25 cellular contexts compared by ENCODE assay signal in the genomic region with DNA sequence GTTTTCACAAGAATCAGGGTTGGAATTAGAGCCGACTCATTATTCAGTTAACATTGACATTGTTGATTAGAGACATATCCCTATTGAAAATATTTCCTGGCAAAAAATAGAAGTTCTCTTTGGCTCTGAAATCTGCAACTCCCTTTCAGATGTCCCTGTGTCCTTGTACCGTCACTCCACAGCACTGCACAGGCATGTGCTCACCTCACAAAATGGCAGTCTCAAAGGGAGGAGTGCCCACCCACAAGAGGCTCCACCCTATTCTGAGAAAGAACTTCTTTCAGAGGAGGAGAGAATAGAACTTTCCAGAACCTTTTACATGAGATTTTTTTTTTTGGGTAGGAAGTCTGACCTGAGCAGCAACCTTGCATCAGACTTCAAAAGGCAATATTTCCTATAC.
DNase-seq lines count a peak whose midpoint lies in the region; ATAC-seq, FAIRE-seq and TF ChIP-seq lines count a peak whose summit lies in the region.
"Had no signal": no experiment of that assay in that cellular context is flagged by ENCODE, and none has a peak within 500 bp of the region (broad histone marks: within the 10 kb centered on the region; RNA-seq: fewer than 3 reads in every experiment).

No MANE protein-coding gene starts in this region.

- H3K14ac ChIP-seq in H9 (ENCODE audit: insufficient read depth, low read length) (no peak overlapping the region), H1 (ENCODE audit: insufficient read length) (no peak overlapping the region)

- ATAC-seq in GM21447 (IDR thresholded peaks at IDR 0.05; ENCODE audit: unreplicated experiment) = no peak
- no peak for ATAC-seq in naive thymus-derived CD8-positive, alpha-beta T cell
- ATAC-seq: GM12878 had no signal

- H4K91ac ChIP-seq in H9 (ENCODE audit: insufficient read length, low read depth, low read length) = no peak overlapping the region
- H4K91ac ChIP-seq in H1 (replicated peaks; ENCODE audit: insufficient read length, low read length) = no peak overlapping the region

- H2AK5ac ChIP-seq in H9 (ENCODE audit: insufficient read length, low read length) (no peak overlapping the region), H1 (ENCODE audit: low read depth, low read length) (no peak overlapping the region)

- H3K23me2 ChIP-seq in H9 (ENCODE audit: insufficient read length, low read depth, low read length, poor library complexity, severe bottlenecking) = no peaks in the 10 kb centered on the region
- no peaks in the 10 kb centered on the region for H3K23me2 ChIP-seq in H1 (ENCODE audit: low read depth, low read length)

- peaks cover 2 to 8% (median 8%) of the 10 kb centered on the region in 3 experiments; a peak in 5 of 7 replicates for H3K36me3 Mint-ChIP-seq in H9 (ENCODE audit: insufficient read depth in 1 of 3, low read depth in 3 of 3)
- no peaks in the 10 kb centered on the region for H3K36me3 Mint-ChIP-seq in naive thymus-derived CD8-positive, alpha-beta T cell
- H3K36me3 Mint-ChIP-seq: CD14-positive monocyte; CD4-positive, alpha-beta memory T cell; CD4-positive, CD25-positive, alpha-beta regulatory T cell; CD8-positive, alpha-beta memory T cell had no signal

- H3K4me3 Mint-ChIP-seq in H9 = no peak overlapping the region
- H3K4me3 Mint-ChIP-seq in naive thymus-derived CD8-positive, alpha-beta T cell = no peak overlapping the region
- H3K4me3 Mint-ChIP-seq: CD14-positive monocyte; CD4-positive, CD25-positive, alpha-beta regulatory T cell; CD8-positive, alpha-beta memory T cell had no signal

- H3K79me2 ChIP-seq in H9 (ENCODE audit: insufficient read depth, low read length) (no peaks in the 10 kb centered on the region), H1 (ENCODE audit: control insufficient read depth in 1 of 2, insufficient read depth in 2 of 2, low read length in 2 of 2) (no peaks in the 10 kb centered on the region)

- CTCF ChIA-PET in H1 (lab: Charles Lee; ENCODE audit: partially characterized antibody) = interaction anchor here (0.6 to 2.8 kb wide), 6 partner anchors 12 to 197 kb away, joined by 3 to 21 read pairs (median 3); no protein-coding TSS in a partner anchor

- no CpG with 5 or more reads among the region's 2 CpGs for whole genome bisulfite sequencing in H9 (ENCODE audit: extremely low coverage, insufficient read length, low lambda C conversion rate)
- 91% methylated on average over 2 of the region's 2 CpGs; no CpG with 5 or more reads in 1 of the 2 experiments for WGBS in H1 (ENCODE audit: extremely low coverage in 1 of 2, insufficient coverage in 1 of 2, insufficient read length in 1 of 2, insufficient replicate concordance in 2 of 2, low coverage in 1 of 2, low lambda C conversion rate in 2 of 2, missing lambda C conversion rate in 1 of 2), 2 experiments

- FAIRE-seq in H1 (lab: Jason Lieb, UNC) = no peak
- FAIRE-seq: GM12878, GM12892, GM18507 had no signal

- TF ChIP-seq POLR2A in H1 (IDR thresholded peaks at IDR 0.05; ENCODE audit: control extremely low read depth in 1 of 2, low read depth in 2 of 2, low read length in 2 of 2) = no peak

- no peak for TF ChIP-seq EP300 in H1 (IDR thresholded peaks at IDR 0.05; ENCODE audit: borderline replicate concordance in 1 of 2, low read depth in 2 of 2, low read length in 2 of 2)

- H2BK5ac ChIP-seq in H9 (ENCODE audit: insufficient read length, low read length) (no peak overlapping the region), H1 (ENCODE audit: low read depth, low read length) (no peak overlapping the region)

- H3K18ac ChIP-seq in H9 (ENCODE audit: insufficient read length, low read depth, low read length) (no peak overlapping the region), H1 (ENCODE audit: extremely low read depth, low read length) (no peak overlapping the region)

- no peak overlapping the region for H3K9ac ChIP-seq in H9 (ENCODE audit: extremely low read depth, insufficient read length, low read length)
- H3K9ac ChIP-seq in H1 (replicated peaks in 1 of 4; ENCODE audit: extremely low read depth in 1 of 4, low read depth in 3 of 4, low read length in 3 of 4) = no peak overlapping the region
- H3K9ac ChIP-seq: BLaER1 had no signal

- no peaks in the 10 kb centered on the region for H3K4me1 ChIP-seq in H9 (ENCODE audit: insufficient read depth, low read length)
- no peaks in the 10 kb centered on the region for H3K4me1 ChIP-seq in H1 (replicated peaks in 1 of 4; ENCODE audit: control insufficient read depth in 3 of 4, insufficient read depth in 4 of 4, low read length in 3 of 4)
- H3K4me1 ChIP-seq: BE2C had no signal

- H3K4me1 Mint-ChIP-seq in H9 = no peaks in the 10 kb centered on the region
- peaks cover 5 to 29% (median 20%) of the 10 kb centered on the region in 4 donors for H3K4me1 Mint-ChIP-seq in naive thymus-derived CD8-positive, alpha-beta T cell
- H3K4me1 Mint-ChIP-seq: CD14-positive monocyte had no signal

- H2AFZ ChIP-seq in H9 (ENCODE audit: low read length) = peak overlapping the region; percentile 36
- H2AFZ ChIP-seq in H1 (ENCODE audit: low read length) = peak overlapping the region; percentile 59; the same call in 1 of the 2 replicates

- no peak for TF ChIP-seq CTCF in H9 (conservative IDR thresholded peaks at IDR 0.05)
- TF ChIP-seq CTCF in H1 (IDR thresholded peaks at IDR 0.05; ENCODE audit: control extremely low read depth in 1 of 3, insufficient read depth in 1 of 3, low read depth in 1 of 3, low read length in 3 of 3) = no peak

- H4K5ac ChIP-seq in H9 (ENCODE audit: insufficient read length, low read depth, low read length) (no peak overlapping the region), H1 (ENCODE audit: insufficient read length, low read depth, low read length) (no peak overlapping the region)

- no peaks in the 10 kb centered on the region for H4K20me1 ChIP-seq in H9 (ENCODE audit: control insufficient read depth, insufficient read depth, insufficient read length)
- H4K20me1 ChIP-seq in H1 (replicated peaks in 1 of 2; ENCODE audit: control insufficient read depth in 1 of 2, insufficient read depth in 2 of 2, low read length in 2 of 2) = no peaks in the 10 kb centered on the region
- H4K20me1 ChIP-seq: BLaER1 had no signal

- no peak overlapping the region for H3K4me3 ChIP-seq in H1 (ENCODE audit: extremely low read depth in 1 of 4, insufficient read depth in 2 of 4, low read depth in 3 of 4, low read length in 4 of 4)
- H3K4me3 ChIP-seq: BLaER1, GM12878 had no signal

- peaks cover 11 to 16% of the 10 kb centered on the region in 2 experiments; a peak in 3 of 5 replicates for H3K9me3 Mint-ChIP-seq in H9
- H3K9me3 Mint-ChIP-seq in naive thymus-derived CD8-positive, alpha-beta T cell = peaks cover 0 to 6% (median 0%) of the 10 kb centered on the region in 9 donors
- H3K9me3 Mint-ChIP-seq: CD8-positive, alpha-beta memory T cell had no signal

- H2BK20ac ChIP-seq in H9 (ENCODE audit: low read depth, low read length, poor library complexity, severe bottlenecking) = no peak overlapping the region
- no peak overlapping the region for H2BK20ac ChIP-seq in H1 (ENCODE audit: low read length)

- H3K4me2 ChIP-seq in H9 (ENCODE audit: insufficient read depth, insufficient read length, low read length) (no peak overlapping the region), H1 (ENCODE audit: insufficient read depth in 1 of 2, low read depth in 2 of 2, low read length in 2 of 2) (no peak overlapping the region)
- H3K4me2 ChIP-seq: BLaER1 had no signal

- H3K79me1 ChIP-seq in H9 (ENCODE audit: insufficient read depth, low read depth, low read length, poor library complexity, severe bottlenecking) = no peaks in the 10 kb centered on the region
- H3K79me1 ChIP-seq in H1 (ENCODE audit: low read depth, low read length) = no peaks in the 10 kb centered on the region

- H3K23ac ChIP-seq in H9 (ENCODE audit: insufficient read length, low read depth, low read length) (no peak overlapping the region), H1 (ENCODE audit: insufficient read length) (no peak overlapping the region)

- no peak for TF ChIP-seq RAD21 in H1 (IDR thresholded peaks at IDR 0.05 in 1 of 2, conservative IDR thresholded peaks at IDR 0.05 in 1 of 2; ENCODE audit: low read depth in 2 of 2, low read length in 2 of 2)

- no peak overlapping the region for H2BK120ac ChIP-seq in H9 (ENCODE audit: low read depth, low read length, poor library complexity, severe bottlenecking)
- no peak overlapping the region for H2BK120ac ChIP-seq in H1 (replicated peaks; ENCODE audit: low read depth, low read length)

- no peak for DNase-seq in H9
- no peak for DNase-seq in H1 (ENCODE audit: low read depth in 1 of 2, low spot score in 2 of 2)
- no peak for DNase-seq in NOMO-1 treated with dmso at 0.1 percent for 144 hours (lab: John Stamatoyannopoulos, UW; ENCODE audit: unreplicated experiment)
- DNase-seq in naive thymus-derived CD8-positive, alpha-beta T cell = no peak
- DNase-seq: 8988T; ACHN; BE2C; C1 segment of cervical spinal cord; CD4-positive, alpha-beta memory T cell; CD4-positive, CD25-positive, alpha-beta regulatory T cell; CD8-positive, alpha-beta memory T cell; COR-L47; DMS 273 treated with DMSO at 0.1 percent for 48 hours; DMS153; DMS53; DMS79; DND-41; EL; GDM1 had no signal

- POLR2A ChIA-PET in H1 (lab: Charles Lee; ENCODE audit: partially characterized antibody) = interaction anchor here (0.6 kb wide), 1 partner anchor 107 kb away, joined by 3 read pairs; no protein-coding TSS in a partner anchor
- POLR2A ChIA-PET in naive thymus-derived CD8-positive, alpha-beta T cell (lab: Charles Lee) = no interaction called here

- peaks cover 1% of the 10 kb centered on the region; the same call in 1 of the 2 replicates for H3K27me3 Mint-ChIP-seq in H9 (ENCODE audit: low read depth)
- no peaks in the 10 kb centered on the region for H3K27me3 Mint-ChIP-seq in naive thymus-derived CD8-positive, alpha-beta T cell
- H3K27me3 Mint-ChIP-seq: CD4-positive, alpha-beta memory T cell had no signal

- no peak overlapping the region for H3K4ac ChIP-seq in H9 (ENCODE audit: low read depth, low read length)
- H3K4ac ChIP-seq in H1 (replicated peaks; ENCODE audit: insufficient read length, low read depth, low read length) = no peak overlapping the region

- H2BK15ac ChIP-seq in H9 (ENCODE audit: low read depth, low read length) = no peak overlapping the region
- no peak overlapping the region for H2BK15ac ChIP-seq in H1 (ENCODE audit: low read length)

- H4K8ac ChIP-seq in H9 (replicated peaks; ENCODE audit: insufficient read length, low read depth, low read length) (no peak overlapping the region), H1 (ENCODE audit: extremely low read depth, insufficient read depth, low read length) (no peak overlapping the region)

- H3K56ac ChIP-seq in H9 (ENCODE audit: insufficient read length, low read depth, low read length) (no peak overlapping the region), H1 (replicated peaks; ENCODE audit: insufficient read length, low read depth, low read length) (no peak overlapping the region)

- H3K27ac ChIP-seq in H9 (ENCODE audit: insufficient read length, low read depth, low read length) (no peak overlapping the region), H1 (ENCODE audit: low read depth, low read length) (no peak overlapping the region)
- H3K27ac ChIP-seq: BLaER1 had no signal

- H3K27me3 ChIP-seq in H9 (ENCODE audit: insufficient read depth, low read length) (no peaks in the 10 kb centered on the region), H1 (replicated peaks in 1 of 4; ENCODE audit: control insufficient read depth in 3 of 4, extremely low read depth in 1 of 4, insufficient read depth in 3 of 4, low read length in 3 of 4) (no peaks in the 10 kb centered on the region)
- H3K27me3 ChIP-seq: BE2C, BLaER1 had no signal

- H3T11ph ChIP-seq in H9 (ENCODE audit: low read length) = no peak overlapping the region

- no peak overlapping the region for H3K27ac Mint-ChIP-seq in H9
- peak overlapping the region in 2 of 10 donors; percentile 19 to 44 for H3K27ac Mint-ChIP-seq in naive thymus-derived CD8-positive, alpha-beta T cell
- H3K27ac Mint-ChIP-seq: CD14-positive monocyte had no signal

- no peak overlapping the region for H2BK12ac ChIP-seq in H9 (ENCODE audit: insufficient read length, low read depth, low read length)
- H2BK12ac ChIP-seq in H1 (ENCODE audit: low read depth, low read length) = no peak overlapping the region

- H3K9me3 ChIP-seq in H9 (ENCODE audit: control insufficient read depth, low read depth, low read length) (no peaks in the 10 kb centered on the region), H1 (ENCODE audit: insufficient read depth in 2 of 2, low read depth in 1 of 2, low read length in 1 of 2) (0 out of 4 replicates have a peak, but pooled peaks cover 0 to 5% of the 10 kb centered on the region in 2 experiments)
- H3K9me3 ChIP-seq: BE2C had no signal

- no peaks in the 10 kb centered on the region for H3K36me3 ChIP-seq in H1 (ENCODE audit: control insufficient read depth in 2 of 4, insufficient read depth in 4 of 4, low read length in 3 of 4)
- H3K36me3 ChIP-seq: BE2C, BLaER1 had no signal
